Comparison of ENCODE assay signal across 16 cellular contexts in the genomic region with DNA sequence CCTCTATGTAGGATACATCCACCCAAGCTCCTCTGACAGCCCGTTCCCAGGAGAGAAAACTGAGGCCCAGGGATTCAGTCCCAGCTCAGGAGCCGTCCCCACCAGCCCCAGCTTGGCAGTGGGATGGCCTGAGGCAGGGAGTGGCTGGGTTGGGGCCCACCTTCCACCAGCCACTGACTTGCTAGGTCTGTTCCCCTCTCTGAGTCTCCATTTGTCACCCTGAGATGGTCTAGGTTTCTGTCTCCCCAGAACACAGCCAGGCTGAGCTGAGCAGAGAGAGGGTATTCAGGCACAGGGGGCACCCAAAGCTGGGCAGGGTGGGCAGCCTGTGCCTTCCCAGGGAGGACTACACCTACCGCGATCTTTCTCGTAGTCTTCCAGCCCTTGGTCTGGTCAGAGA.
A peak's percentile ranks its signal among the peaks of the same experiment; 100 is the strongest.
DNase-seq lines count a peak whose midpoint lies in the region; ATAC-seq and TF ChIP-seq lines count a peak whose summit lies in the region.
"Had no signal": no experiment of that assay in that cellular context is flagged by ENCODE, and none has a peak within 500 bp of the region (broad histone marks: within the 10 kb centered on the region; RNA-seq: fewer than 3 reads in every experiment).

No MANE protein-coding gene starts in this region.

- no peak overlapping the region for H3K9ac ChIP-seq in SK-N-SH
- no peak overlapping the region for H3K9ac ChIP-seq in trophoblast cell (ENCODE audit: low read length)

- DNase-seq in SK-N-SH = peak; percentile 5
- peak; percentile 19 for DNase-seq in 8988T
- DNase-seq in chondrocyte (ENCODE audit: low spot score) = peak; percentile 33
- peak; percentile 37 for DNase-seq in sigmoid colon
- DNase-seq in trophoblast cell = no peak
- no peak for DNase-seq in COLO668 (lab: John Stamatoyannopoulos, UW; ENCODE audit: unreplicated experiment)
- DNase-seq in NCI-H69 (lab: John Stamatoyannopoulos, UW) = no peak
- DNase-seq: DMS153, KG1, NCI-H1048, NCI-H146, NCI-H2227 treated with DMSO at 0.1 percent for 48 hours, NCI-H524 had no signal

- H3K36me3 ChIP-seq in SK-N-SH (replicated peaks in 1 of 2; ENCODE audit: control insufficient read depth in 1 of 2, insufficient read depth in 2 of 2, low read length in 1 of 2) = no peaks in the 10 kb centered on the region
- peaks cover 0 to 75% (median 39%) of the 10 kb centered on the region in 4 donors for H3K36me3 ChIP-seq in sigmoid colon
- H3K36me3 ChIP-seq in trophoblast cell (ENCODE audit: control insufficient read depth in 1 of 2, insufficient read depth in 2 of 2, low read length in 2 of 2) = no peaks in the 10 kb centered on the region

- H4K8ac ChIP-seq in trophoblast cell (ENCODE audit: low read depth, low read length) = no peak overlapping the region

- H3K4me2 ChIP-seq in SK-N-SH (no peak overlapping the region), trophoblast cell (ENCODE audit: low read length) (no peak overlapping the region)
- H3K4me2 ChIP-seq: GM23338 had no signal

- H3K9me3 ChIP-seq in SK-N-SH (no peaks in the 10 kb centered on the region), sigmoid colon (no peaks in the 10 kb centered on the region), trophoblast cell (ENCODE audit: insufficient read depth, low read depth, low read length) (peaks cover 6% of the 10 kb centered on the region)

- H3K4me3 ChIP-seq in SK-N-SH (ENCODE audit: low read depth in 2 of 2, low read length in 1 of 2) (no peak overlapping the region), sigmoid colon (no peak overlapping the region), trophoblast cell (ENCODE audit: low read depth, low read length) (no peak overlapping the region)
- H3K4me3 ChIP-seq: GM23338 had no signal

- intact Hi-C loops in sigmoid colon (cut with DNase I) = no loop called here

- H2BK5ac ChIP-seq in trophoblast cell (ENCODE audit: low read depth, low read length, poor library complexity) = no peak overlapping the region

- no peaks in the 10 kb centered on the region for H4K20me1 ChIP-seq in SK-N-SH (ENCODE audit: insufficient read depth)

- H3K79me2 ChIP-seq in SK-N-SH (ENCODE audit: insufficient read depth) = no peaks in the 10 kb centered on the region
- no peaks in the 10 kb centered on the region for H3K79me2 ChIP-seq in trophoblast cell (ENCODE audit: control insufficient read depth, insufficient read depth, low read length, poor library complexity)

- H3K27ac Mint-ChIP-seq in chondrocyte (ENCODE audit: unreplicated experiment) = no peak overlapping the region
- H3K27ac Mint-ChIP-seq: GM23338 had no signal

- no peak overlapping the region for H3K4me3 Mint-ChIP-seq in chondrocyte (ENCODE audit: unreplicated experiment)
- H3K4me3 Mint-ChIP-seq: GM23338 had no signal

- H3K14ac ChIP-seq in trophoblast cell (ENCODE audit: low read length) = no peak overlapping the region

- H3K36me3 Mint-ChIP-seq in chondrocyte (ENCODE audit: low read depth) = no peaks in the 10 kb centered on the region

- H3K4me1 ChIP-seq in SK-N-SH (ENCODE audit: control insufficient read depth in 1 of 2, insufficient read depth in 2 of 2, low read depth in 1 of 2, low read length in 1 of 2) = no peaks in the 10 kb centered on the region
- no peaks in the 10 kb centered on the region for H3K4me1 ChIP-seq in sigmoid colon
- peaks cover 12 to 16% of the 10 kb centered on the region in 2 experiments for H3K4me1 ChIP-seq in trophoblast cell (ENCODE audit: control insufficient read depth in 1 of 2, insufficient read depth in 2 of 2, low read length in 2 of 2)

- H2AFZ ChIP-seq in SK-N-SH (ENCODE audit: low read depth) (no peak overlapping the region), trophoblast cell (ENCODE audit: insufficient read depth, low read length, poor library complexity) (no peak overlapping the region)
- H2AFZ ChIP-seq: GM23338 had no signal

- no peaks in the 10 kb centered on the region for H3K9me2 ChIP-seq in SK-N-SH

- no peak overlapping the region for H3K23ac ChIP-seq in trophoblast cell (ENCODE audit: low read length)

- H3K79me1 ChIP-seq in trophoblast cell (ENCODE audit: low read length) = peaks cover 3% of the 10 kb centered on the region

- no peak overlapping the region for H2BK12ac ChIP-seq in trophoblast cell (ENCODE audit: low read length)

- H3K4ac ChIP-seq in trophoblast cell (ENCODE audit: low read depth, low read length) = no peak overlapping the region

- H3K27ac ChIP-seq in SK-N-SH (ENCODE audit: low read depth in 2 of 2, low read length in 1 of 2) (no peak overlapping the region), sigmoid colon (no peak overlapping the region), trophoblast cell (ENCODE audit: low read depth, low read length) (no peak overlapping the region)
- H3K27ac ChIP-seq: 22Rv1 had no signal

- H3K4me1 Mint-ChIP-seq in chondrocyte (ENCODE audit: low read depth) = peaks cover 2% of the 10 kb centered on the region

- TF ChIP-seq CTCF in SK-N-SH (IDR thresholded peaks at IDR 0.05) (no peak), chondrocyte (IDR thresholded peaks at IDR 0.05) (no peak), sigmoid colon (IDR thresholded peaks at IDR 0.05) (no peak)

- H4K91ac ChIP-seq in trophoblast cell (ENCODE audit: low read depth, low read length) = no peak overlapping the region

- CTCF ChIA-PET in SK-N-SH (lab: Yijun Ruan, JAX) = interaction anchor here (0.6 to 11.7 kb wide), 5 partner anchors 8 to 106 kb away, joined by 3 to 267 read pairs (median 4); no protein-coding TSS in a partner anchor

- no peak overlapping the region for H3K18ac ChIP-seq in trophoblast cell (ENCODE audit: low read length)

- peaks cover 37% of the 10 kb centered on the region for H3K27me3 Mint-ChIP-seq in chondrocyte (ENCODE audit: low read depth)

- H4K12ac ChIP-seq in trophoblast cell (ENCODE audit: low read depth, low read length) = no peak overlapping the region

- no peak overlapping the region for H2BK120ac ChIP-seq in trophoblast cell (ENCODE audit: insufficient read depth, low read length, poor library complexity)

- 50% methylated on average over 1 of the region's 5 CpGs for WGBS in SK-N-SH (ENCODE audit: low lambda C conversion rate)
- 89 to 92% methylated on average over 5 of the region's 5 CpGs for WGBS in sigmoid colon, 2 donors
- no CpG with 5 or more reads among the region's 5 CpGs for WGBS in trophoblast cell (ENCODE audit: extremely low coverage, insufficient coverage, insufficient read length)

- no peak for TF ChIP-seq POLR2A in sigmoid colon (IDR thresholded peaks at IDR 0.05)

- no peaks in the 10 kb centered on the region; the same call in 1 of the 2 replicates for H3K27me3 ChIP-seq in SK-N-SH (ENCODE audit: insufficient read depth)
- H3K27me3 ChIP-seq in sigmoid colon = no peaks in the 10 kb centered on the region
- peaks cover 2% of the 10 kb centered on the region for H3K27me3 ChIP-seq in trophoblast cell (ENCODE audit: insufficient read depth, low read length)

- TF ChIP-seq RAD21 in SK-N-SH (IDR thresholded peaks at IDR 0.05; ENCODE audit: low read length) = no peak

- no peaks in the 10 kb centered on the region for H3F3A ChIP-seq in SK-N-SH (replicated peaks; ENCODE audit: insufficient read depth)

- H3K9me3 Mint-ChIP-seq in chondrocyte (ENCODE audit: low read depth) = no peaks in the 10 kb centered on the region
- H3K9me3 Mint-ChIP-seq: GM23338 had no signal

- POLR2A ChIA-PET in SK-N-SH (lab: Yijun Ruan, JAX) = no interaction called here

- H2AK5ac ChIP-seq in trophoblast cell (ENCODE audit: low read length) = no peak overlapping the region

- no peak for ATAC-seq in SK-N-SH treated with all-trans-retinoic acid at 6 μM for 48 hours
- ATAC-seq: GM23338 had no signal

- TF ChIP-seq EP300 in SK-N-SH (IDR thresholded peaks at IDR 0.05; ENCODE audit: borderline replicate concordance in 1 of 2, low read depth in 1 of 2, low read length in 1 of 2) = no peak
- TF ChIP-seq EP300 in sigmoid colon (IDR thresholded peaks at IDR 0.05) = no peak

TF ChIP-seq in SK-N-SH, 30 proteins besides CTCF, POLR2A, EP300 and RAD21 (continues in another document):
- TF ChIP-seq, protein P1, sequence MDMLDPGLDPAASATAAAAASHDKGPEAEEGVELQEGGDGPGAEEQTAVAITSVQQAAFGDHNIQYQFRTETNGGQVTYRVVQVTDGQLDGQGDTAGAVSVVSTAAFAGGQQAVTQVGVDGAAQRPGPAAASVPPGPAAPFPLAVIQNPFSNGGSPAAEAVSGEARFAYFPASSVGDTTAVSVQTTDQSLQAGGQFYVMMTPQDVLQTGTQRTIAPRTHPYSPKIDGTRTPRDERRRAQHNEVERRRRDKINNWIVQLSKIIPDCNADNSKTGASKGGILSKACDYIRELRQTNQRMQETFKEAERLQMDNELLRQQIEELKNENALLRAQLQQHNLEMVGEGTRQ (IDR thresholded peaks at IDR 0.05; ENCODE audit: borderline replicate concordance, low read depth, low read length) = no peak
- TF ChIP-seq ELF1 (IDR thresholded peaks at IDR 0.05) = no peak

TF ChIP-seq in SK-N-SH treated with all-trans-retinoic acid at 6 μM for 48 hours, 23 proteins besides CTCF, POLR2A, EP300 and RAD21 (continues in another document):
- TF ChIP-seq TOX (CRISPR knock-in tag; IDR thresholded peaks at IDR 0.05; ENCODE audit: borderline replicate concordance) (no peak), ZNF70 (CRISPR knock-in tag; IDR thresholded peaks at IDR 0.05) (no peak), ZNF565 (CRISPR knock-in tag; conservative IDR thresholded peaks at IDR 0.05; ENCODE audit: low read depth) (no peak), CSRNP3 (CRISPR knock-in tag; IDR thresholded peaks at IDR 0.05) (no peak), OSR1 (CRISPR knock-in tag; IDR thresholded peaks at IDR 0.05) (no peak), GLIS3 (CRISPR knock-in tag; IDR thresholded peaks at IDR 0.05) (no peak), ZFP3 (CRISPR knock-in tag; IDR thresholded peaks at IDR 0.05) (no peak), ZFP30 (CRISPR knock-in tag; IDR thresholded peaks at IDR 0.05) (no peak), RARB (CRISPR knock-in tag; IDR thresholded peaks at IDR 0.05) (no peak), ZNF8 (CRISPR knock-in tag; IDR thresholded peaks at IDR 0.05) (no peak), ZC3H10 (CRISPR knock-in tag; IDR thresholded peaks at IDR 0.05) (no peak), ARNTL (CRISPR knock-in tag; IDR thresholded peaks at IDR 0.05; ENCODE audit: borderline replicate concordance, low read depth) (no peak)

Comparison
In these comparisons a context has a peak if more than half of its experiments do, and no peak if none do; other contexts are left out.
1. DNase-seq: peak in SK-N-SH (single experiment), 8988T (single experiment), chondrocyte (single experiment) and sigmoid colon (single experiment); none in trophoblast cell (0 of 2), COLO668 (single experiment) and NCI-H69 (single experiment).